Comparison of ENCODE assay signal across 12 cellular contexts in genomic region chr2:224574423-224575084, GRCh38. TPM values are rescaled to one million over a fixed set of nuclear protein-coding genes. Genes with fewer than 3 reads are reported as not detected.
DNase-seq lines count a peak whose midpoint lies in the region; ATAC-seq and FAIRE-seq lines count a peak whose summit lies in the region.
"Had no signal": no experiment of that assay in that cellular context is flagged by ENCODE, and none has a peak within 500 bp of the region (broad histone marks: within the 10 kb centered on the region; RNA-seq: fewer than 3 reads in every experiment).

No MANE protein-coding gene starts in this region.

- peaks cover 100% of the 10 kb centered on the region for H4K20me1 ChIP-seq in BLaER1

- H3K4me1 Mint-ChIP-seq in activated naive CD8-positive, alpha-beta T cell (ENCODE audit: low read depth): peaks cover 96% of the 10 kb centered on the region

- H3K27me3 Mint-ChIP-seq in activated naive CD8-positive, alpha-beta T cell: no peaks in the 10 kb centered on the region

- no peaks in the 10 kb centered on the region for H3K9me3 Mint-ChIP-seq in activated naive CD8-positive, alpha-beta T cell (ENCODE audit: low read depth)

- H2AK5ac ChIP-seq in mesendoderm (ENCODE audit: low read length): no peak overlapping the region

- peaks cover 55% of the 10 kb centered on the region for H3K36me3 ChIP-seq in BLaER1
- no peaks in the 10 kb centered on the region for H3K36me3 ChIP-seq in mesendoderm (ENCODE audit: control insufficient read depth, insufficient read depth, low read length)

- H3K4me3 ChIP-seq in BLaER1 (no peak overlapping the region), mesendoderm (ENCODE audit: low read length) (no peak overlapping the region)

- H2BK5ac ChIP-seq in mesendoderm (ENCODE audit: low read length): no peak overlapping the region

- peaks cover 2% of the 10 kb centered on the region for H3K36me3 Mint-ChIP-seq in activated naive CD8-positive, alpha-beta T cell

- WGBS in mesendoderm (ENCODE audit: extremely low coverage, insufficient coverage, low lambda C conversion rate): no CpG with 5 or more reads among the region's 3 CpGs

- DNase-seq in GM18507 (ENCODE audit: extremely low spot score, insufficient read length, low read depth) (no peak), mesendoderm (peak; percentile 20), KBM-7 (no peak), glomerular visceral epithelial cell (ENCODE audit: extremely low spot score) (no peak)
- DNase-seq: GDM1; NK-92 treated with Interleukin-12 subunit alpha and Interleukin-12 subunit beta, amount 100 ng/mL, for 24 hours had no signal

- peaks cover 62% of the 10 kb centered on the region for H3K79me2 ChIP-seq in mesendoderm (ENCODE audit: control insufficient read depth, insufficient read depth, low read length)

- no peaks in the 10 kb centered on the region for H3K27me3 ChIP-seq in BLaER1
- H3K27me3 ChIP-seq in mesendoderm (ENCODE audit: insufficient read depth, low read length, poor library complexity): no peaks in the 10 kb centered on the region

- H3K27ac ChIP-seq in BLaER1: no peak overlapping the region
- H3K27ac ChIP-seq in mesendoderm (ENCODE audit: low read depth, low read length): no peak overlapping the region
- H3K27ac ChIP-seq: C4-2B had no signal

- no peak overlapping the region for H4K8ac ChIP-seq in mesendoderm (ENCODE audit: low read depth, low read length)

- H2BK15ac ChIP-seq in mesendoderm (replicated peaks; ENCODE audit: low read depth): no peak overlapping the region

- H3K4ac ChIP-seq in mesendoderm (ENCODE audit: low read depth, low read length): no peak overlapping the region

- ATAC-seq in HG03342 (IDR thresholded peaks at IDR 0.05; ENCODE audit: unreplicated experiment): no peak
- ATAC-seq in GM18498 (IDR thresholded peaks at IDR 0.05; ENCODE audit: unreplicated experiment): no peak

- H3K4me3 Mint-ChIP-seq in activated naive CD8-positive, alpha-beta T cell: peak overlapping the region; percentile 71

- no peak overlapping the region for H3K23ac ChIP-seq in mesendoderm (ENCODE audit: low read length)

- H3K4me1 ChIP-seq in BLaER1 (peaks cover 36% of the 10 kb centered on the region), mesendoderm (ENCODE audit: control insufficient read depth, low read depth, low read length) (peaks cover 6% of the 10 kb centered on the region)

- H3K4me2 ChIP-seq in BLaER1 (peak overlapping the region; percentile 38), mesendoderm (ENCODE audit: low read length) (no peak overlapping the region)

- H3K9me3 ChIP-seq in BLaER1: peaks cover 7% of the 10 kb centered on the region; the same call in 1 of the 2 replicates

- no peak overlapping the region for H2BK120ac ChIP-seq in mesendoderm (ENCODE audit: low read depth, low read length)

- no peak overlapping the region for H3K56ac ChIP-seq in mesendoderm (ENCODE audit: low read length)

- H4K5ac ChIP-seq in mesendoderm (ENCODE audit: low read length): no peak overlapping the region

- peak overlapping the region; percentile 66 for H3K27ac Mint-ChIP-seq in activated naive CD8-positive, alpha-beta T cell

- in situ Hi-C loops in KBM-7 (cut with MboI; ENCODE audit: low pct_unique_long_range_greater_than_20kb, low sequenced_read_pairs): no loop called here

- FAIRE-seq in GM18507 (lab: Jason Lieb, UNC): peak; percentile 9
- FAIRE-seq: colon had no signal

- H3K9ac ChIP-seq in BLaER1: no peak overlapping the region
- H3K9ac ChIP-seq in mesendoderm (ENCODE audit: low read length): no peak overlapping the region

- no peak overlapping the region for H3K18ac ChIP-seq in mesendoderm (ENCODE audit: low read length)

- peaks cover 5% of the 10 kb centered on the region for H3K79me1 ChIP-seq in mesendoderm (ENCODE audit: low read length)

RNA-seq across cellular contexts. Expression of gene CUL3, which starts 10.6 kb away (rescaled TPM):
- polyA plus RNA-seq in mesendoderm (2013, experiment 1 of 2): 101 TPM
- polyA plus RNA-seq in mesendoderm (2013, experiment 2 of 2): 102 TPM
